In the genomic region with DNA sequence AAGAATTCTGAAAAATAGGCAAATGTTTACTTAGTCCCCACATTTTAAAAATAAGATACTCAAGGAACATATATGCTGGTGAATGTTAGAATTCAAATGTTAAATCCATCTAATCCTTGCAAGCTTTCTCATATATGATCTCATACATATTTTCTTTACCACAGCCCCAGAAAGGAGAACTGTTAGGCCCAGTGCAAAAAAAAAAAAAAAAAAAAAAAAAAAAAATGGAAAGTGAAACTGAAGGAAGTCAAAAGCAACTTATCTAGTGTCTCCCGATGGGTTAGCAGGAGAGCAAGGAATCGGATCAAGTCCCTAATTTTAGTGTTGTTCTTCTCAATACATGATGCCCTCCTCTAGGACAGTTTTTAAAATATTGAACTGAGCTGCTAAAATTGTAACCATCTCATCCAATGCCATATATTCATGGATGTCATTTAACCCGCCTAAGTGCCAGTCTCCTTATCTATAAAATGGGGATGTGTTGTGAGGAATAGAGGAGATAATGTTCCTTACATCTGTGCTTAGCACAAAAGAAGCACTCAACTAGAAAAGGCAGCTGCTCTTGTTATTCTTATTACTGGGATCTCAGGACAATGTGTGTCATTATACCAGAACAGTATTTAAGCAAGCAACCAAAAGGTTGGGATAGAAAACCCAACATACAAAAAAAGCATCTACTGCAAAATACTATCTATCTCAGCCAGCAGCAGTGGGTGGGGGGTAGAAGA, we compare ENCODE assay signal across 16 cellular contexts.
DNase-seq lines count a peak whose midpoint lies in the region; ATAC-seq, FAIRE-seq and TF ChIP-seq lines count a peak whose summit lies in the region.
"Had no signal": no experiment of that assay in that cellular context is flagged by ENCODE, and none has a peak within 500 bp of the region (broad histone marks: within the 10 kb centered on the region; RNA-seq: fewer than 3 reads in every experiment).

No MANE protein-coding gene starts in this region.

- in situ Hi-C loops in astrocyte of the spinal cord (cut with HindIII; ENCODE audit: low sequenced_read_pairs): no loop called here

- ATAC-seq in HG02885 (IDR thresholded peaks at IDR 0.05; ENCODE audit: poor library complexity, unreplicated experiment): no peak
- no peak for ATAC-seq in GM21528 (IDR thresholded peaks at IDR 0.05; ENCODE audit: low FRiP score, unreplicated experiment)
- ATAC-seq: left colon; sciatic nerve; stimulated activated naive B cell treated with anti-CD40 and anti-IgM and Interleukin-4, amounts not matched to agents 10 μg/mL and 1 μg/mL and 100 μg/mL, for 72 hours had no signal

- TF ChIP-seq CTCF in astrocyte of the spinal cord (IDR thresholded peaks at IDR 0.05; ENCODE audit: low read depth, low read length): no peak

- DNase-seq in AG08396 (ENCODE audit: low spot score) (peak; percentile 7), HT1080 (ENCODE audit: low read depth) (peak; percentile 10), astrocyte of the spinal cord (ENCODE audit: low read depth, low spot score) (peak; percentile 17), NCI-H345 (lab: John Stamatoyannopoulos, UW) (no peak)
- DNase-seq in activated CD4-positive, alpha-beta T cell treated with anti-CD3 and anti-CD28 coated beads for 48 hours: no peak
- DNase-seq: left colon; naive B cell; NCI-H1436; SHP77; stimulated activated naive B cell treated with anti-CD40 and anti-IgM and Interleukin-4, amounts not matched to agents 10 μg/mL and 1 μg/mL and 100 μg/mL, for 72 hours had no signal

- no peak overlapping the region for H3K4me3 ChIP-seq in astrocyte of the spinal cord (ENCODE audit: low read depth, low read length)

- FAIRE-seq in islet of Langerhans (lab: Jason Lieb, UNC): peak; percentile 58
- FAIRE-seq: GM19239, urothelium cell line had no signal

Comparison
In these comparisons a context has a peak if more than half of its experiments do, and no peak if none do; other contexts are left out.
1. DNase-seq: peak in AG08396 (single experiment), HT1080 (single experiment) and astrocyte of the spinal cord (single experiment); none in NCI-H345 (single experiment) and activated CD4-positive, alpha-beta T cell treated with anti-CD3 and anti-CD28 coated beads for 48 hours (single experiment).